In the genomic region with DNA sequence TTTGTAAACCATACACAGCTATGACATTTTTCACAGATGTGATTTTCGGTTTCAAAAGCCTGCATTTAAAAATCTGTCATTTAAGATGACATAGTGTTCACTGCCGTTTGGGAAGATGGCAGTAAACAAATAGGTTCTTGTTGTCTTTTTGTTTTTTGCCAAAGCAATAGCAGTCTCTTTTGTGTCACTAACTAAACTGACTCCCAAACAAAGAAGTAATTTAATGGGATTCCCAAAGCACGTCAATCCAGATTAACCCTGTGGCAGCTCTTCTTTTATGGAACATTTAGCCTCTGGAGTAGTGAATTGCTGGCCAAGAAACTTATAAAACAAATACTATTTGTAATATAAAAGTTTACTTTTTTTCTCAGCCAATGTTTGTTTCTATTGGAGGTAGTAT, we compare ENCODE assay signal across 17 cellular contexts.
A peak's percentile ranks its signal among the peaks of the same experiment; 100 is the strongest.
DNase-seq lines count a peak whose midpoint lies in the region; ATAC-seq lines count a peak whose summit lies in the region.
"Had no signal": no experiment of that assay in that cellular context is flagged by ENCODE, and none has a peak within 500 bp of the region (broad histone marks: within the 10 kb centered on the region; RNA-seq: fewer than 3 reads in every experiment).

No MANE protein-coding gene starts in this region.

- CTCF ChIA-PET in CD8-positive, alpha-beta memory T cell (lab: Charles Lee), result no interaction called here

- H3K27ac ChIP-seq in CD8-positive, alpha-beta memory T cell (ENCODE audit: low read depth, low read length), result no peak overlapping the region
- H3K27ac ChIP-seq: SJCRH30 had no signal

- POLR2A ChIA-PET in CD8-positive, alpha-beta memory T cell (lab: Charles Lee), result no interaction called here

- no peaks in the 10 kb centered on the region for H3K36me3 Mint-ChIP-seq in CD8-positive, alpha-beta memory T cell
- H3K36me3 Mint-ChIP-seq: CD4-positive, CD25-positive, alpha-beta regulatory T cell had no signal

- H3K4me1 Mint-ChIP-seq in CD8-positive, alpha-beta memory T cell, result no peaks in the 10 kb centered on the region
- H3K4me1 Mint-ChIP-seq: CD4-positive, CD25-positive, alpha-beta regulatory T cell had no signal

- peak; percentile 51 for DNase-seq in Ammon's horn (ENCODE audit: low spot score)
- DNase-seq in NCI-H82 treated with DMSO at 0.1 percent for 48 hours (lab: John Stamatoyannopoulos, UW; ENCODE audit: unreplicated experiment), result peak; percentile 29
- DNase-seq in foreskin melanocyte, result peak; percentile 60
- peak; percentile 94 for DNase-seq in pons (ENCODE audit: low spot score)
- no peak for DNase-seq in activated CD8-positive, alpha-beta memory T cell treated with anti-CD3 and anti-CD28 coated beads for 24 hours
- DNase-seq in CD8-positive, alpha-beta memory T cell, result no peak
- DNase-seq: BE2C; CD4-positive, CD25-positive, alpha-beta regulatory T cell; GF-D8; MV-4-11; NCI-H1694 treated with DMSO at 0.1 percent for 48 hours; NCI-H510A; NCI-H748 treated with DMSO at 0.1 percent for 48 hours; SJCRH30 had no signal

- H3K27me3 Mint-ChIP-seq in CD8-positive, alpha-beta memory T cell, result no peaks in the 10 kb centered on the region
- H3K27me3 Mint-ChIP-seq: CD4-positive, CD25-positive, alpha-beta regulatory T cell had no signal

- no peaks in the 10 kb centered on the region for H3K9me3 ChIP-seq in CD8-positive, alpha-beta memory T cell (ENCODE audit: low read length)
- H3K9me3 ChIP-seq: BE2C, SJCRH30 had no signal

- H3K4me3 ChIP-seq in CD8-positive, alpha-beta memory T cell (ENCODE audit: low read length), result no peak overlapping the region
- H3K4me3 ChIP-seq: K562, SJCRH30 had no signal

- H3K36me3 ChIP-seq in CD8-positive, alpha-beta memory T cell (ENCODE audit: insufficient read depth, low read length), result no peaks in the 10 kb centered on the region
- H3K36me3 ChIP-seq: BE2C, SJCRH30 had no signal

- H3K27me3 ChIP-seq in CD8-positive, alpha-beta memory T cell (ENCODE audit: insufficient read depth, low read length, poor library complexity, severe bottlenecking), result no peaks in the 10 kb centered on the region
- H3K27me3 ChIP-seq: BE2C, SJCRH30 had no signal

- H3K27ac Mint-ChIP-seq in CD8-positive, alpha-beta memory T cell, result no peak overlapping the region
- H3K27ac Mint-ChIP-seq: CD4-positive, CD25-positive, alpha-beta regulatory T cell had no signal

- ATAC-seq in HG03095 (IDR thresholded peaks at IDR 0.05; ENCODE audit: unreplicated experiment), result no peak
- no peak for ATAC-seq in GM18520 (IDR thresholded peaks at IDR 0.05; ENCODE audit: unreplicated experiment)
- ATAC-seq: K562 had no signal

- no peaks in the 10 kb centered on the region for H3K4me1 ChIP-seq in CD8-positive, alpha-beta memory T cell (ENCODE audit: insufficient read depth, low read length)
- H3K4me1 ChIP-seq: BE2C, SJCRH30 had no signal

- H3K4me3 Mint-ChIP-seq in CD8-positive, alpha-beta memory T cell, result no peak overlapping the region
- H3K4me3 Mint-ChIP-seq: CD4-positive, CD25-positive, alpha-beta regulatory T cell had no signal

- H3K9me3 Mint-ChIP-seq in CD8-positive, alpha-beta memory T cell, result peaks cover 0 to 6% (median 4%) of the 10 kb centered on the region in 5 donors

Comparison
In these comparisons a context has a peak if more than half of its experiments do, and no peak if none do; other contexts are left out.
1. DNase-seq: peak in Ammon's horn (single experiment), NCI-H82 treated with DMSO at 0.1 percent for 48 hours (single experiment), foreskin melanocyte (single experiment) and pons (single experiment); none in activated CD8-positive, alpha-beta memory T cell treated with anti-CD3 and anti-CD28 coated beads for 24 hours (single experiment) and CD8-positive, alpha-beta memory T cell (0 of 5).